In genomic region chr11:1298695-1299492, GRCh38 we compare ENCODE assay signal across 8 cellular contexts.
DNase-seq lines count a peak whose midpoint lies in the region; TF ChIP-seq lines count a peak whose summit lies in the region.

No MANE protein-coding gene starts in this region.

- H3K4me1 ChIP-seq in NT2/D1 (ENCODE audit: insufficient read depth, insufficient read length), result peaks cover 22% of the 10 kb centered on the region

- no peak for TF ChIP-seq CTCF in fibroblast of mammary gland (conservative IDR thresholded peaks at IDR 0.05; ENCODE audit: control insufficient read depth, insufficient read depth, low read depth, low read length)
- TF ChIP-seq CTCF in nephron progenitor cell (IDR thresholded peaks at IDR 0.05), result no peak

- no peaks in the 10 kb centered on the region for H3K9me3 ChIP-seq in NT2/D1 (ENCODE audit: insufficient read depth, low read length)

- no peaks in the 10 kb centered on the region for H3K9me3 Mint-ChIP-seq in nephron progenitor cell

- peak; percentile 4 for DNase-seq in ELR (ENCODE audit: low read depth)
- no peak for DNase-seq in NT2/D1 (ENCODE audit: low read depth, low spot score)
- DNase-seq in fibroblast of mammary gland (ENCODE audit: low read depth), result peak; percentile 79
- peak; percentile 37 for DNase-seq in nephron progenitor cell
- DNase-seq in NCI-H1048 (lab: John Stamatoyannopoulos, UW), result no peak
- no peak for DNase-seq in NCI-H2227 treated with DMSO at 0.1 percent for 48 hours (lab: John Stamatoyannopoulos, UW)
- DNase-seq in activated naive CD4-positive, alpha-beta T cell treated with anti-CD3 and anti-CD28 coated beads, Interleukin-2, amount 50 U/mL, for 16 hours, result no peak
- no peak for DNase-seq in NCI-H1436 (lab: John Stamatoyannopoulos, UW)

- H3K36me3 ChIP-seq in NT2/D1 (ENCODE audit: insufficient read depth, insufficient read length, low read length), result peaks cover 38% of the 10 kb centered on the region

- H3K4me3 ChIP-seq in NT2/D1 (ENCODE audit: insufficient read length, low read depth) (no peak overlapping the region), fibroblast of mammary gland (ENCODE audit: control insufficient read depth, low read depth, low read length) (no peak overlapping the region)

- H3K27me3 Mint-ChIP-seq in nephron progenitor cell (ENCODE audit: low read depth, poor library complexity), result no peaks in the 10 kb centered on the region

- H3K36me3 Mint-ChIP-seq in nephron progenitor cell (ENCODE audit: low read depth), result no peaks in the 10 kb centered on the region

- H3K27me3 ChIP-seq in NT2/D1 (ENCODE audit: insufficient read depth, insufficient read length), result no peaks in the 10 kb centered on the region

- peaks cover 51% of the 10 kb centered on the region for H3K4me1 Mint-ChIP-seq in nephron progenitor cell

- peak overlapping the region; percentile 47 for H3K9ac ChIP-seq in NT2/D1 (ENCODE audit: insufficient read length, low read depth)

- H3K4me3 Mint-ChIP-seq in nephron progenitor cell, result no peak overlapping the region

- H3K27ac Mint-ChIP-seq in nephron progenitor cell, result no peak overlapping the region

Comparison
In these comparisons a context has a peak if more than half of its experiments do, and no peak if none do; other contexts are left out.
1. DNase-seq: peak in ELR (single experiment), fibroblast of mammary gland (single experiment) and nephron progenitor cell (single experiment); none in NT2/D1 (single experiment), NCI-H1048 (single experiment), NCI-H2227 treated with DMSO at 0.1 percent for 48 hours (single experiment), activated naive CD4-positive, alpha-beta T cell treated with anti-CD3 and anti-CD28 coated beads, Interleukin-2, amount 50 U/mL, for 16 hours (single experiment) and NCI-H1436 (single experiment).